In the genomic region with DNA sequence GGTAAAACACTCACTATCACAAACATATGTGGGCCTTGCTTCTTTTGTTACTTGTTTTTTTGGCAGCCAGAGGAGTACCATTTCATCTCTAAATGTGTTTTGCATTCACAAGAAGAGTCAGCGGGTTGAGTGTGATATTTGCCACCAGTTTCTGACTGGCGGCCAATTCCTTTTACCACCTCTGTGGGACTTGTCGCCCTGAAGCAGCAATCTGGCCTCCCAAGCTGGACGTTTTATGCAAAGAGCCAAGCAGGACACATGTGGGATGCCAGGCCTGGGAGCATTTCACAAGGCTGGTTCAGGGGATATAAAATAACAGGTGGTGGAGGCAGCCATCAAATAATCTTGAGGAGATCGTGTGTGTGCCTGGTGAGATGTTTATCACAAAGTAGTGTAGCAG, we compare ENCODE assay signal across 18 cellular contexts.
A peak's percentile ranks its signal among the peaks of the same experiment; 100 is the strongest.
DNase-seq lines count a peak whose midpoint lies in the region; ATAC-seq and TF ChIP-seq lines count a peak whose summit lies in the region.
"Had no signal": no experiment of that assay in that cellular context is flagged by ENCODE, and none has a peak within 500 bp of the region (broad histone marks: within the 10 kb centered on the region; RNA-seq: fewer than 3 reads in every experiment).

No MANE protein-coding gene starts in this region.

- TF ChIP-seq POLR2A in GM18505 (IDR thresholded peaks at IDR 0.05; ENCODE audit: borderline replicate concordance, extremely low read depth, insufficient read depth, insufficient read length), result no peak

- H3K27ac Mint-ChIP-seq in glutamatergic neuron (ENCODE audit: unreplicated experiment), result no peak overlapping the region
- H3K27ac Mint-ChIP-seq: activated CD4-positive, alpha-beta T cell treated with anti-CD3 and anti-CD28 coated beads, Interleukin-2, amount 10 ng/mL, durations not matched to agents 7 days and 5 days; CD8-positive, alpha-beta T cell; natural killer cell; stimulated activated naive B cell treated with anti-CD40 and anti-IgM and Interleukin-4, amounts not matched to agents 10 μg/mL and 1 μg/mL and 100 μg/mL, for 72 hours had no signal

- peaks cover 9% of the 10 kb centered on the region for H3K9me3 Mint-ChIP-seq in glutamatergic neuron (ENCODE audit: unreplicated experiment)

- no peak for TF ChIP-seq CTCF in glutamatergic neuron (IDR thresholded peaks at IDR 0.05; ENCODE audit: partially characterized antibody, unreplicated experiment)

- H3K4me1 Mint-ChIP-seq in glutamatergic neuron (ENCODE audit: low read depth, unreplicated experiment), result no peaks in the 10 kb centered on the region
- H3K4me1 Mint-ChIP-seq: activated CD4-positive, alpha-beta T cell treated with anti-CD3 and anti-CD28 coated beads, Interleukin-2, amount 10 ng/mL, durations not matched to agents 7 days and 5 days; natural killer cell; stimulated activated naive B cell treated with anti-CD40 and anti-IgM and Interleukin-4, amounts not matched to agents 10 μg/mL and 1 μg/mL and 100 μg/mL, for 72 hours had no signal

- H3K27me3 Mint-ChIP-seq in glutamatergic neuron (ENCODE audit: unreplicated experiment), result no peaks in the 10 kb centered on the region
- H3K27me3 Mint-ChIP-seq: activated CD4-positive, alpha-beta T cell treated with anti-CD3 and anti-CD28 coated beads, Interleukin-2, amount 10 ng/mL, durations not matched to agents 7 days and 5 days had no signal

- no peak overlapping the region for H3K4me3 Mint-ChIP-seq in glutamatergic neuron (ENCODE audit: unreplicated experiment)
- H3K4me3 Mint-ChIP-seq: activated CD4-positive, alpha-beta T cell treated with anti-CD3 and anti-CD28 coated beads, Interleukin-2, amount 10 ng/mL, durations not matched to agents 7 days and 5 days; CD8-positive, alpha-beta T cell; natural killer cell; stimulated activated naive B cell treated with anti-CD40 and anti-IgM and Interleukin-4, amounts not matched to agents 10 μg/mL and 1 μg/mL and 100 μg/mL, for 72 hours had no signal

- in situ Hi-C loops in G401 (cut with HindIII; ENCODE audit: low sequenced_read_pairs), result no loop called here

- ATAC-seq in GM18498 (IDR thresholded peaks at IDR 0.05; ENCODE audit: unreplicated experiment) (no peak), HG02678 (IDR thresholded peaks at IDR 0.05; ENCODE audit: unreplicated experiment) (no peak), GM18505 (IDR thresholded peaks at IDR 0.05; ENCODE audit: unreplicated experiment) (no peak)
- ATAC-seq: CD8-positive, alpha-beta T cell; natural killer cell; stimulated activated naive B cell treated with anti-CD40 and anti-IgM and Interleukin-4, amounts not matched to agents 10 μg/mL and 1 μg/mL and 100 μg/mL, for 72 hours had no signal

- DNase-seq in G401 (ENCODE audit: low spot score), result peak; percentile 92
- DNase-seq in NCI-H524 treated with DMSO at 0.1 percent for 48 hours (lab: John Stamatoyannopoulos, UW), result peak; percentile 20
- DNase-seq in glutamatergic neuron, result peak; percentile 17
- DNase-seq in myocyte (ENCODE audit: low read depth), result peak; percentile 82
- no peak for DNase-seq in AML-193 (lab: John Stamatoyannopoulos, UW)
- DNase-seq: activated CD4-positive, alpha-beta T cell treated with anti-CD3 and anti-CD28 coated beads, Interleukin-2, amount 10 ng/mL, durations not matched to agents 7 days and 5 days; CD8-positive, alpha-beta T cell; DMS79; kidney glomerular epithelial cell; mesendoderm; natural killer cell; NCI-H1930; NCI-H69; SHP77; stimulated activated naive B cell treated with anti-CD40 and anti-IgM and Interleukin-4, amounts not matched to agents 10 μg/mL and 1 μg/mL and 100 μg/mL, for 72 hours had no signal

- H3K36me3 Mint-ChIP-seq in glutamatergic neuron (ENCODE audit: unreplicated experiment), result peaks cover 18% of the 10 kb centered on the region
- H3K36me3 Mint-ChIP-seq: CD8-positive, alpha-beta T cell had no signal

Comparison
In these comparisons a context has a peak if more than half of its experiments do, and no peak if none do; other contexts are left out.
1. DNase-seq: peak in G401 (single experiment), NCI-H524 treated with DMSO at 0.1 percent for 48 hours (single experiment), glutamatergic neuron (single experiment) and myocyte (single experiment); none in AML-193 (0 of 2).